ENCODE assay signal across 27 cellular contexts in the genomic region with DNA sequence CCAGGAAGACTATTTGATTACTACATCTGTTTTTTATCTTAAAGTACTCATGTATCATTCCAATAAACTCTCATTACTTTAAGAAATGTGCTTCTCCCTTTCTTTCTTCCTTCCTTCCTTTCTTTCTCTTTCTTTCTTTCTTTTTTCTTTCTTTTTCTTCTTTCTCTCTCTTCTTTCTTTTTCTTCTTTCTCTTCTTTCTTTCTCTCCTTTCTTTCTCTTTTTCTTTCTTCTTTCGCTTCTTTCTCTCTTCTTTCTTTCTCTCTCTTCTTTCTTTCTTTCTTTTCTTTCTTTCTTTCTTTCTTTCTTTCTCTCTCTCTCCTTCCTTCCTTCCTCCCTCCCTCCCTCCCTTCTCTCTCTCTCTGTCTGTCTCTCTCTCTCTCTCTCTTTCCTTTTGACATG.
"Had no signal": no experiment of that assay in that cellular context is flagged by ENCODE, and none has a peak within 500 bp of the region (broad histone marks: within the 10 kb centered on the region; RNA-seq: fewer than 3 reads in every experiment).

No MANE protein-coding gene starts in this region.

- H3K27me3 Mint-ChIP-seq: natural killer cell treated with Interleukin-12 subunit alpha and Interleukin-12 subunit beta and Interleukin-15 and Interleukin-18, amount 100 ng/mL, for 72 hours; stimulated activated naive B cell treated with anti-CD40 and anti-IgM and Interleukin-4, amounts not matched to agents 10 μg/mL and 1 μg/mL and 100 μg/mL, for 72 hours; stimulated activated naive CD8-positive, alpha-beta T cell treated with anti-CD3 and anti-CD28 coated beads, Interleukin-15, Interleukin-2, amounts not matched to agents 100 ng/mL and 50 ng/mL, for 24 hours had no signal

- H3K9ac ChIP-seq: neural progenitor cell, parathyroid adenoma had no signal

- H3K27me3 ChIP-seq: neural progenitor cell, ovary, right lobe of liver, sigmoid colon, stomach, thyroid gland, tibial nerve, upper lobe of left lung, vagina had no signal

- H3K27ac Mint-ChIP-seq: natural killer cell treated with Interleukin-12 subunit alpha and Interleukin-12 subunit beta and Interleukin-15 and Interleukin-18, amount 100 ng/mL, for 72 hours; neural progenitor cell; progenitor cell of endocrine pancreas; stimulated activated effector memory CD8-positive, alpha-beta T cell treated with anti-CD3 and anti-CD28 coated beads, Interleukin-12 subunit alpha, Interleukin-12 subunit beta, amount 100 ng/mL, for 72 hours; stimulated activated naive B cell treated with anti-CD40 and anti-IgM and Interleukin-4, amounts not matched to agents 10 μg/mL and 1 μg/mL and 100 μg/mL, for 72 hours; stimulated activated naive CD8-positive, alpha-beta T cell treated with anti-CD3 and anti-CD28 coated beads, Interleukin-15, Interleukin-2, amounts not matched to agents 100 ng/mL and 50 ng/mL, for 24 hours had no signal

- H3K4me2 ChIP-seq: neural progenitor cell had no signal

- DNase-seq: occipital lobe; ovary; posterior cingulate gyrus; psoas muscle; right cardiac atrium; right lobe of liver; sigmoid colon; small intestine; stimulated activated CD4-positive, alpha-beta T cell treated with anti-CD3 and anti-CD28 coated beads, Interleukin-15, amount 100 ng/mL, for 24 hours; stimulated activated CD4-positive, alpha-beta T cell treated with anti-CD3 and anti-CD28 coated beads, Interleukin-2, amount 100 ng/mL, for 24 hours; stimulated activated CD4-positive, alpha-beta T cell treated with anti-CD3 and anti-CD28 coated beads, Interleukin-2, amount 100 ng/mL, for 48 hours; stimulated activated CD4-positive, alpha-beta T cell treated with anti-CD3 and anti-CD28 coated beads, Interleukin-4, amount 100 ng/mL, for 24 hours; stimulated activated naive B cell treated with anti-CD40 and anti-IgM and Interleukin-4, amounts not matched to agents 10 μg/mL and 1 μg/mL and 100 μg/mL, for 72 hours; stimulated activated naive CD4-positive, alpha-beta T cell treated with Interleukin-2 at 50 U/mL for 16 hours; stomach; thyroid gland; trophoblast cell; upper lobe of left lung had no signal

- ATAC-seq: natural killer cell treated with Interleukin-12 subunit alpha and Interleukin-12 subunit beta and Interleukin-15 and Interleukin-18, amount 100 ng/mL, for 72 hours; psoas muscle; right cardiac atrium; right lobe of liver; stimulated activated effector memory CD8-positive, alpha-beta T cell treated with anti-CD3 and anti-CD28 coated beads, Interleukin-12 subunit alpha, Interleukin-12 subunit beta, amount 100 ng/mL, for 72 hours; stimulated activated naive B cell treated with anti-CD40 and anti-IgM and Interleukin-4, amounts not matched to agents 10 μg/mL and 1 μg/mL and 100 μg/mL, for 72 hours had no signal

- H3K4me3 ChIP-seq: neural progenitor cell, ovary, psoas muscle, right lobe of liver, sigmoid colon, stomach, thoracic aorta, thyroid gland, tibial nerve, upper lobe of left lung, vagina had no signal

- H3K79me2 ChIP-seq: parathyroid adenoma had no signal

- H3K4me1 Mint-ChIP-seq: neural progenitor cell; stimulated activated effector memory CD8-positive, alpha-beta T cell treated with anti-CD3 and anti-CD28 coated beads, Interleukin-12 subunit alpha, Interleukin-12 subunit beta, amount 100 ng/mL, for 72 hours; stimulated activated naive B cell treated with anti-CD40 and anti-IgM and Interleukin-4, amounts not matched to agents 10 μg/mL and 1 μg/mL and 100 μg/mL, for 72 hours had no signal

- H3K4me3 Mint-ChIP-seq: natural killer cell treated with Interleukin-12 subunit alpha and Interleukin-12 subunit beta and Interleukin-15 and Interleukin-18, amount 100 ng/mL, for 72 hours; neural progenitor cell; stimulated activated effector memory CD8-positive, alpha-beta T cell treated with anti-CD3 and anti-CD28 coated beads, Interleukin-12 subunit alpha, Interleukin-12 subunit beta, amount 100 ng/mL, for 72 hours; stimulated activated naive B cell treated with anti-CD40 and anti-IgM and Interleukin-4, amounts not matched to agents 10 μg/mL and 1 μg/mL and 100 μg/mL, for 72 hours; stimulated activated naive CD8-positive, alpha-beta T cell treated with anti-CD3 and anti-CD28 coated beads, Interleukin-15, Interleukin-2, amounts not matched to agents 100 ng/mL and 50 ng/mL, for 24 hours had no signal

- H3K4me1 ChIP-seq: neural progenitor cell, parathyroid adenoma, psoas muscle, right lobe of liver, sigmoid colon, stomach, thyroid gland, tibial nerve, upper lobe of left lung, vagina had no signal

- H3K36me3 Mint-ChIP-seq: stimulated activated effector memory CD8-positive, alpha-beta T cell treated with anti-CD3 and anti-CD28 coated beads, Interleukin-12 subunit alpha, Interleukin-12 subunit beta, amount 100 ng/mL, for 72 hours; stimulated activated naive B cell treated with anti-CD40 and anti-IgM and Interleukin-4, amounts not matched to agents 10 μg/mL and 1 μg/mL and 100 μg/mL, for 72 hours had no signal

- H2AFZ ChIP-seq: neural progenitor cell, parathyroid adenoma had no signal

- H3K27ac ChIP-seq: neural progenitor cell, ovary, parathyroid adenoma, psoas muscle, right lobe of liver, sigmoid colon, stomach, thoracic aorta, thyroid gland, tibial nerve, upper lobe of left lung, vagina had no signal
